In genomic region chr14:21251215-21251614, GRCh38 we compare ENCODE assay signal across 1 cellular context.
TF ChIP-seq lines count a peak whose summit lies in the region.

No MANE protein-coding gene starts in this region.

TF ChIP-seq in H1, 55 proteins besides CTCF, POLR2A, EP300 and RAD21:
- TF ChIP-seq POLR2AphosphoS5 (IDR thresholded peaks at IDR 0.05; ENCODE audit: low read depth, low read length): peak; percentile 32; the same call in 1 of the 2 replicates
- TF ChIP-seq BACH1 (IDR thresholded peaks at IDR 0.05; ENCODE audit: low read length): no peak
- TF ChIP-seq RNF2 (IDR thresholded peaks at IDR 0.05; ENCODE audit: borderline replicate concordance, low read depth, low read length, missing control alignments, poor library complexity, severe bottlenecking): no peak
- TF ChIP-seq MAX (IDR thresholded peaks at IDR 0.05): no peak
- TF ChIP-seq ASH2L (IDR thresholded peaks at IDR 0.05; ENCODE audit: low read length): no peak
- TF ChIP-seq ZNF274 (IDR thresholded peaks at IDR 0.05; ENCODE audit: borderline replicate concordance, extremely low read depth, low read length): no peak
TF ChIP-seq in H1: peak in this region for 1.
